Comparison of ENCODE assay signal across 33 cellular contexts in genomic region chr14:24913746-24914145, GRCh38.
"Had no signal": no experiment of that assay in that cellular context is flagged by ENCODE, and none has a peak within 500 bp of the region (broad histone marks: within the 10 kb centered on the region; RNA-seq: fewer than 3 reads in every experiment).

No MANE protein-coding gene starts in this region.

- H3K9me3 ChIP-seq: adrenal gland, ascending aorta, breast epithelium had no signal

- H3K36me3 Mint-ChIP-seq: activated CD4-positive, alpha-beta memory T cell treated with anti-CD3 and anti-CD28 coated beads for 36 hours; activated CD8-positive, alpha-beta memory T cell treated with anti-CD3 and anti-CD28 coated beads, Interleukin-2, amount 10 ng/mL, durations not matched to agents 7 days and 5 days; activated naive CD4-positive, alpha-beta T cell treated with anti-CD3 and anti-CD28 coated beads, Interleukin-2, amount 50 U/mL, for 24 hours; activated naive CD8-positive, alpha-beta T cell treated with anti-CD3 and anti-CD28 coated beads for 36 hours; brain had no signal

- H3K9me3 Mint-ChIP-seq: activated CD4-positive, alpha-beta memory T cell treated with anti-CD3 and anti-CD28 coated beads for 36 hours; activated CD4-positive, alpha-beta T cell treated with anti-CD3 and anti-CD28 coated beads, Interleukin-2, amount 10 ng/mL, durations not matched to agents 24 days and 14 days; activated naive CD4-positive, alpha-beta T cell treated with anti-CD3 and anti-CD28 coated beads for 36 hours; activated naive CD4-positive, alpha-beta T cell treated with anti-CD3 and anti-CD28 coated beads, Interleukin-2, amount 50 U/mL, for 24 hours; activated naive CD8-positive, alpha-beta T cell treated with anti-CD3 and anti-CD28 coated beads for 36 hours; activated naive CD8-positive, alpha-beta T cell treated with anti-CD3 and anti-CD28 coated beads, Interleukin-2, amount 50 U/mL, for 24 hours; activated T-helper 1 cell treated with anti-CD3 and anti-CD28 coated beads, Interleukin-12 subunit alpha, Interleukin-12 subunit beta, Interleukin-2, Interleukin-4 antibody, amounts not matched to agents 30 ng/mL and 10 ng/mL and 1 ng/mL, durations not matched to agents 14 hours and 24 hours and 36 hours; activated T-helper 2 cell treated with anti-CD3 and anti-CD28 coated beads, Interferon-gamma antibody, Interleukin-2, Interleukin-4, amounts not matched to agents 10 μg/mL and 5 μg/mL and 100 μg/mL, durations not matched to agents 14 hours and 24 hours and 36 hours; brain; central memory CD8-positive, alpha-beta T cell; dendritic cell treated with granulocyte-macrophage colony-stimulating factor and Interleukin-4, amounts not matched to agents 40 ng/mL and 50 ng/mL, for 4 days; endodermal cell; T-helper 2 cell treated with Interferon-gamma antibody and Interleukin-4, amounts not matched to agents 5 μg/mL and 100 μg/mL, for 36 hours had no signal

- H3K27ac Mint-ChIP-seq: activated CD4-positive, alpha-beta memory T cell treated with anti-CD3 and anti-CD28 coated beads for 36 hours; activated CD4-positive, alpha-beta T cell treated with anti-CD3 and anti-CD28 coated beads for 36 hours; activated CD4-positive, alpha-beta T cell treated with anti-CD3 and anti-CD28 coated beads, Interleukin-2, amount 10 ng/mL, durations not matched to agents 24 days and 14 days; activated CD8-positive, alpha-beta memory T cell treated with anti-CD3 and anti-CD28 coated beads, Interleukin-2, amount 10 ng/mL, durations not matched to agents 7 days and 5 days; activated CD8-positive, alpha-beta T cell treated with anti-CD3 and anti-CD28 coated beads, Interleukin-2, amount 10 ng/mL, durations not matched to agents 7 days and 5 days; activated naive CD4-positive, alpha-beta T cell treated with anti-CD3 and anti-CD28 coated beads for 36 hours; activated naive CD4-positive, alpha-beta T cell treated with anti-CD3 and anti-CD28 coated beads, Interleukin-2, amount 50 U/mL, for 24 hours; activated naive CD8-positive, alpha-beta T cell treated with anti-CD3 and anti-CD28 coated beads for 36 hours; activated naive CD8-positive, alpha-beta T cell treated with anti-CD3 and anti-CD28 coated beads, Interleukin-2, amount 50 U/mL, for 24 hours; activated T-helper 1 cell treated with anti-CD3 and anti-CD28 coated beads, Interleukin-12 subunit alpha, Interleukin-12 subunit beta, Interleukin-2, Interleukin-4 antibody, amounts not matched to agents 30 ng/mL and 10 ng/mL and 1 ng/mL, durations not matched to agents 14 hours and 24 hours and 36 hours; activated T-helper 2 cell treated with anti-CD3 and anti-CD28 coated beads, Interferon-gamma antibody, Interleukin-2, Interleukin-4, amounts not matched to agents 10 μg/mL and 5 μg/mL and 100 μg/mL, durations not matched to agents 14 hours and 24 hours and 36 hours; dendritic cell treated with granulocyte-macrophage colony-stimulating factor and Interleukin-4, amounts not matched to agents 40 ng/mL and 50 ng/mL, for 4 days; endodermal cell; T-helper 17 cell; T-helper 2 cell treated with Interferon-gamma antibody and Interleukin-4, amounts not matched to agents 5 μg/mL and 100 μg/mL, for 36 hours had no signal

- H3K4me3 Mint-ChIP-seq: activated CD4-positive, alpha-beta memory T cell treated with anti-CD3 and anti-CD28 coated beads for 36 hours; activated CD4-positive, alpha-beta T cell treated with anti-CD3 and anti-CD28 coated beads for 36 hours; activated CD4-positive, alpha-beta T cell treated with anti-CD3 and anti-CD28 coated beads, Interleukin-2, amount 10 ng/mL, durations not matched to agents 24 days and 14 days; activated CD8-positive, alpha-beta memory T cell treated with anti-CD3 and anti-CD28 coated beads, Interleukin-2, amount 10 ng/mL, durations not matched to agents 7 days and 5 days; activated CD8-positive, alpha-beta T cell treated with anti-CD3 and anti-CD28 coated beads, Interleukin-2, amount 10 ng/mL, durations not matched to agents 7 days and 5 days; activated naive CD4-positive, alpha-beta T cell treated with anti-CD3 and anti-CD28 coated beads for 36 hours; activated naive CD4-positive, alpha-beta T cell treated with anti-CD3 and anti-CD28 coated beads, Interleukin-2, amount 50 U/mL, for 24 hours; activated naive CD8-positive, alpha-beta T cell treated with anti-CD3 and anti-CD28 coated beads for 36 hours; activated naive CD8-positive, alpha-beta T cell treated with anti-CD3 and anti-CD28 coated beads, Interleukin-2, amount 50 U/mL, for 24 hours; activated T-helper 1 cell treated with anti-CD3 and anti-CD28 coated beads, Interleukin-12 subunit alpha, Interleukin-12 subunit beta, Interleukin-2, Interleukin-4 antibody, amounts not matched to agents 30 ng/mL and 10 ng/mL and 1 ng/mL, durations not matched to agents 14 hours and 24 hours and 36 hours; brain; central memory CD8-positive, alpha-beta T cell; dendritic cell treated with granulocyte-macrophage colony-stimulating factor and Interleukin-4, amounts not matched to agents 40 ng/mL and 50 ng/mL, for 4 days; endodermal cell; T-helper 17 cell; T-helper 2 cell treated with Interferon-gamma antibody and Interleukin-4, amounts not matched to agents 5 μg/mL and 100 μg/mL, for 36 hours had no signal

- H3K4me3 ChIP-seq: adrenal gland, ascending aorta, breast epithelium, cardiac muscle cell, coronary artery, dorsolateral prefrontal cortex had no signal

- H3K4me1 ChIP-seq: breast epithelium had no signal

- ATAC-seq: activated CD4-positive, alpha-beta T cell treated with anti-CD3 and anti-CD28 coated beads for 36 hours; activated CD8-positive, alpha-beta memory T cell treated with anti-CD3 and anti-CD28 coated beads, Interleukin-2, amount 10 ng/mL, durations not matched to agents 7 days and 5 days; activated CD8-positive, alpha-beta T cell treated with anti-CD3 and anti-CD28 coated beads, Interleukin-2, amount 10 ng/mL, durations not matched to agents 7 days and 5 days; activated naive CD8-positive, alpha-beta T cell treated with anti-CD3 and anti-CD28 coated beads, Interleukin-2, amount 50 U/mL, for 24 hours; esophagus mucosa; T-helper 17 cell had no signal

- H3K36me3 ChIP-seq: adrenal gland, ascending aorta, breast epithelium, cardiac muscle cell had no signal

- H3K27me3 ChIP-seq: adrenal gland, ascending aorta, breast epithelium, cardiac muscle cell, dorsolateral prefrontal cortex had no signal

- H3K27me3 Mint-ChIP-seq: brain had no signal

- H3K27ac ChIP-seq: adrenal gland, ascending aorta, breast epithelium, cardiac muscle cell, coronary artery had no signal

- DNase-seq: activated CD4-positive, alpha-beta memory T cell treated with anti-CD3 and anti-CD28 coated beads for 36 hours; activated CD4-positive, alpha-beta T cell treated with anti-CD3 and anti-CD28 coated beads for 36 hours; activated CD4-positive, alpha-beta T cell treated with anti-CD3 and anti-CD28 coated beads, Interleukin-2, amount 10 ng/mL, durations not matched to agents 24 days and 14 days; activated CD4-positive, CD25-positive, alpha-beta regulatory T cell; activated CD4-positive, CD25-positive, alpha-beta regulatory T cell treated with anti-CD3 and anti-CD28 coated beads, Interleukin-2, amount 50 U/mL, for 72 hours; activated CD8-positive, alpha-beta memory T cell treated with anti-CD3 and anti-CD28 coated beads, Interleukin-2, amount 10 ng/mL, durations not matched to agents 7 days and 5 days; activated CD8-positive, alpha-beta memory T cell treated with anti-CD3 and anti-CD28 coated beads, Interleukin-2, amount 50 U/mL, for 4 hours; activated CD8-positive, alpha-beta T cell treated with anti-CD3 and anti-CD28 coated beads, Interleukin-2, amount 10 ng/mL, durations not matched to agents 7 days and 5 days; activated effector memory CD4-positive, alpha-beta T cell treated with anti-CD3 and anti-CD28 coated beads, Interleukin-2, amount 50 U/mL, for 16 hours; activated naive CD4-positive, alpha-beta T cell treated with anti-CD3 and anti-CD28 coated beads for 36 hours; activated naive CD8-positive, alpha-beta T cell treated with anti-CD3 and anti-CD28 coated beads for 36 hours; activated naive CD8-positive, alpha-beta T cell treated with anti-CD3 and anti-CD28 coated beads, Interleukin-2, amount 50 U/mL, for 24 hours; activated T-cell treated with anti-CD3 and anti-CD28 coated beads, Interleukin-2, amount 50 U/mL, for 1 hour; activated T-cell treated with anti-CD3 and anti-CD28 coated beads, Interleukin-2, amount 50 U/mL, for 48 hours; adrenal gland; dorsolateral prefrontal cortex; effector memory CD4-positive, alpha-beta T cell; endodermal cell; T-helper 1 cell; T-helper 17 cell; T1000 had no signal

- H3K4me1 Mint-ChIP-seq: activated CD4-positive, alpha-beta T cell treated with anti-CD3 and anti-CD28 coated beads for 36 hours; activated CD4-positive, alpha-beta T cell treated with anti-CD3 and anti-CD28 coated beads, Interleukin-2, amount 10 ng/mL, durations not matched to agents 24 days and 14 days; activated CD8-positive, alpha-beta memory T cell treated with anti-CD3 and anti-CD28 coated beads, Interleukin-2, amount 10 ng/mL, durations not matched to agents 7 days and 5 days; activated naive CD4-positive, alpha-beta T cell treated with anti-CD3 and anti-CD28 coated beads, Interleukin-2, amount 50 U/mL, for 24 hours; activated naive CD8-positive, alpha-beta T cell treated with anti-CD3 and anti-CD28 coated beads for 36 hours; activated naive CD8-positive, alpha-beta T cell treated with anti-CD3 and anti-CD28 coated beads, Interleukin-2, amount 50 U/mL, for 24 hours; central memory CD8-positive, alpha-beta T cell; T-helper 17 cell had no signal
